8 cellular contexts compared by ENCODE assay signal in genomic region chr1:22039594-22040347, GRCh38. TPM values are rescaled to one million over a fixed set of nuclear protein-coding genes. Genes with fewer than 3 reads are reported as not detected.
DNase-seq lines count a peak whose midpoint lies in the region; ATAC-seq, FAIRE-seq and TF ChIP-seq lines count a peak whose summit lies in the region.

No MANE protein-coding gene starts in this region.

- dilution Hi-C loops in keratinocyte (cut with MboI; ENCODE audit: extremely low pct_ligation_motif_present, low sequenced_read_pairs): no loop called here

- peak overlapping the region; percentile 46 for H3K4me2 ChIP-seq in SU-DHL-6 (ENCODE audit: low read depth, low read length, poor library complexity, severe bottlenecking)
- peak overlapping the region; percentile 47 for H3K4me2 ChIP-seq in keratinocyte (ENCODE audit: control insufficient read depth, extremely low read depth, insufficient read depth, low read depth, low read length)

- H3K4me1 ChIP-seq in keratinocyte (ENCODE audit: control insufficient read depth, extremely low read depth, insufficient read depth, low read length): peaks cover 47% of the 10 kb centered on the region

- H3K27me3 ChIP-seq in SU-DHL-6 (ENCODE audit: low read length) (no peaks in the 10 kb centered on the region), keratinocyte (ENCODE audit: control insufficient read depth, extremely low read depth, insufficient read depth, low read length) (no peaks in the 10 kb centered on the region)

- DNase-seq in EL (peak; percentile 56), KG1 (lab: John Stamatoyannopoulos, UW) (peak; percentile 91), keratinocyte (ENCODE audit: low read depth, low spot score) (no peak), urothelium cell line (ENCODE audit: low spot score) (no peak)
- DNase-seq in stimulated activated CD8-positive, alpha-beta memory T cell treated with anti-CD3 and anti-CD28 coated beads, Interleukin-12 subunit alpha, Interleukin-12 subunit beta, amount 100 ng/mL, for 24 hours (ENCODE audit: extremely low read depth): peak; percentile 59

- H3K27me3 Mint-ChIP-seq in activated naive CD8-positive, alpha-beta T cell: no peaks in the 10 kb centered on the region

- H4K20me1 ChIP-seq in SU-DHL-6 (ENCODE audit: low read depth, low read length) (no peaks in the 10 kb centered on the region), keratinocyte (ENCODE audit: control insufficient read depth, extremely low read depth, insufficient read depth, low read length) (no peaks in the 10 kb centered on the region)

- no peaks in the 10 kb centered on the region for H3K9me2 ChIP-seq in SU-DHL-6 (replicated peaks; ENCODE audit: insufficient read depth, low read length)

- H3K27ac ChIP-seq in SU-DHL-6 (ENCODE audit: low read depth, low read length): peak overlapping the region; percentile 37
- peak overlapping the region; percentile 17 for H3K27ac ChIP-seq in keratinocyte (ENCODE audit: control insufficient read depth, insufficient read depth, low read length)

- FAIRE-seq in keratinocyte (lab: Jason Lieb, UNC) (peak; percentile 20), urothelium cell line (lab: Jason Lieb, UNC) (no peak)

- no peak overlapping the region; the same call in 1 of the 2 replicates for H3K9ac ChIP-seq in SU-DHL-6 (ENCODE audit: low read length)
- no peak overlapping the region for H3K9ac ChIP-seq in keratinocyte (ENCODE audit: control insufficient read depth, extremely low read depth, insufficient read depth, low read length)

- H3K79me2 ChIP-seq in SU-DHL-6 (ENCODE audit: insufficient read depth, low read length): no peaks in the 10 kb centered on the region
- H3K79me2 ChIP-seq in keratinocyte (ENCODE audit: control insufficient read depth, insufficient read depth, low read length): no peaks in the 10 kb centered on the region

- H3K4me3 ChIP-seq in SU-DHL-6 (ENCODE audit: insufficient read depth, low read length, poor library complexity, severe bottlenecking) (no peak overlapping the region), keratinocyte (ENCODE audit: control insufficient read depth in 2 of 3, extremely low read depth in 1 of 3, insufficient read depth in 2 of 3, low read depth in 1 of 3, low read length in 3 of 3) (no peak overlapping the region)

- no peaks in the 10 kb centered on the region for H3F3A ChIP-seq in SU-DHL-6 (ENCODE audit: insufficient read depth)

- ATAC-seq in GM21529 (IDR thresholded peaks at IDR 0.05; ENCODE audit: unreplicated experiment): peak; percentile 96

- no peaks in the 10 kb centered on the region for H3K36me3 Mint-ChIP-seq in activated naive CD8-positive, alpha-beta T cell

- H2AFZ ChIP-seq in SU-DHL-6 (ENCODE audit: low read depth, low read length, severe bottlenecking): peak overlapping the region; percentile 52
- H2AFZ ChIP-seq in keratinocyte (ENCODE audit: control insufficient read depth, low read length): peak overlapping the region; percentile 52

- H3K9me3 ChIP-seq in SU-DHL-6 (ENCODE audit: insufficient read depth, low read length): no peaks in the 10 kb centered on the region
- H3K9me3 ChIP-seq in keratinocyte (ENCODE audit: control insufficient read depth, low read depth, low read length): no peaks in the 10 kb centered on the region

- no peaks in the 10 kb centered on the region for H3K36me3 ChIP-seq in SU-DHL-6 (ENCODE audit: low read length)
- no peaks in the 10 kb centered on the region for H3K36me3 ChIP-seq in keratinocyte (ENCODE audit: control insufficient read depth in 2 of 2, extremely low read depth in 1 of 2, insufficient read depth in 2 of 2, low read length in 2 of 2)

- peak overlapping the region; percentile 90 for H3K27ac Mint-ChIP-seq in activated naive CD8-positive, alpha-beta T cell

- H3K9me1 ChIP-seq in keratinocyte (ENCODE audit: control insufficient read depth, extremely low read depth, insufficient read depth, low read length): peaks cover 2% of the 10 kb centered on the region

- peaks cover 52% of the 10 kb centered on the region for H3K4me1 Mint-ChIP-seq in activated naive CD8-positive, alpha-beta T cell (ENCODE audit: low read depth)

- H3K4me3 Mint-ChIP-seq in activated naive CD8-positive, alpha-beta T cell: peak overlapping the region; percentile 79

- TF ChIP-seq CTCF in SU-DHL-6 (IDR thresholded peaks at IDR 0.05; ENCODE audit: insufficient read depth, low read length, poor library complexity, severe bottlenecking): no peak
- TF ChIP-seq CTCF in keratinocyte (optimal IDR thresholded peaks at IDR 0.05 in 1 of 3, IDR thresholded peaks at IDR 0.05 in 1 of 3, conservative IDR thresholded peaks at IDR 0.05 in 1 of 3; ENCODE audit: extremely low read depth in 1 of 3, insufficient read depth in 2 of 3, low read length in 3 of 3): no peak

- no peaks in the 10 kb centered on the region for H3K9me3 Mint-ChIP-seq in activated naive CD8-positive, alpha-beta T cell (ENCODE audit: low read depth)

RNA-seq across cellular contexts. Expression of gene CDC42, which starts 12.7 kb away (rescaled TPM):
- 291 to 499 TPM (median 312 TPM) in 3 replicates for polyA plus RNA-seq in keratinocyte
- 195 TPM for polyA plus RNA-seq in keratinocyte (2011; ENCODE audit: low read depth)
- polyA plus RNA-seq in keratinocyte (2011; cell fraction: cytosol; rRNA removed): 242 and 602 TPM in 2 replicates
- polyA plus RNA-seq in keratinocyte (2011; cell fraction: nucleus; rRNA removed): 229 and 267 TPM in 2 replicates
- polyA plus RNA-seq in keratinocyte (2012; ENCODE audit: low replicate concordance): 281 and 347 TPM in 2 replicates
- polyA minus RNA-seq in keratinocyte: 179 to 521 TPM (median 360 TPM) in 3 replicates
- polyA minus RNA-seq in keratinocyte (2011; cell fraction: cytosol; rRNA and poly(A)+ RNA removed): 262 TPM
- polyA minus RNA-seq in keratinocyte (2011; cell fraction: nucleus; rRNA and poly(A)+ RNA removed): 79.0 and 142 TPM in 2 replicates

RNA-seq across cellular contexts. Expression of gene CELA3A, which starts 38.3 kb away (rescaled TPM):
- not detected in 3 replicates for polyA plus RNA-seq in keratinocyte
- not detected for polyA plus RNA-seq in keratinocyte (2011; ENCODE audit: low read depth)
- not detected in 2 replicates for polyA plus RNA-seq in keratinocyte (2011; cell fraction: cytosol; rRNA removed)
- not detected in 2 replicates for polyA plus RNA-seq in keratinocyte (2011; cell fraction: nucleus; rRNA removed)
- not detected in 2 replicates for polyA plus RNA-seq in keratinocyte (2012; ENCODE audit: low replicate concordance)
- polyA minus RNA-seq in keratinocyte: not detected in 3 replicates
- not detected for polyA minus RNA-seq in keratinocyte (2011; cell fraction: cytosol; rRNA and poly(A)+ RNA removed)
- not detected in 2 replicates for polyA minus RNA-seq in keratinocyte (2011; cell fraction: nucleus; rRNA and poly(A)+ RNA removed)

Comparison
In these comparisons a context has a peak if more than half of its experiments do, and no peak if none do; other contexts are left out.
1. DNase-seq: peak in EL (single experiment), KG1 (single experiment) and stimulated activated CD8-positive, alpha-beta memory T cell treated with anti-CD3 and anti-CD28 coated beads, Interleukin-12 subunit alpha, Interleukin-12 subunit beta, amount 100 ng/mL, for 24 hours (single experiment); none in keratinocyte (single experiment) and urothelium cell line (single experiment).